In genomic region chr4:149574973-149575372, GRCh38 we compare ENCODE assay signal across 2 cellular contexts.
TF ChIP-seq lines count a peak whose summit lies in the region.

No MANE protein-coding gene starts in this region.

TF ChIP-seq in IMR-90, 13 proteins besides CTCF, POLR2A, EP300 and RAD21 (continued from another document):
- TF ChIP-seq BHLHE40 (IDR thresholded peaks at IDR 0.05; ENCODE audit: low read depth, low read length), result no peak
- no peak for TF ChIP-seq NFE2L2 (IDR thresholded peaks at IDR 0.05; ENCODE audit: low read depth, low read length)
- TF ChIP-seq MAZ (IDR thresholded peaks at IDR 0.05; ENCODE audit: borderline replicate concordance, low read depth, low read length), result no peak
- TF ChIP-seq MAFK (IDR thresholded peaks at IDR 0.05; ENCODE audit: low read depth, low read length), result no peak
- TF ChIP-seq RFX5 (IDR thresholded peaks at IDR 0.05; ENCODE audit: low read depth, low read length), result no peak

TF ChIP-seq in GM23338, 12 proteins besides CTCF, POLR2A, EP300 and RAD21:
- TF ChIP-seq CREB1 (CRISPR knock-in tag; IDR thresholded peaks at IDR 0.05; ENCODE audit: low read depth), result no peak
- no peak for TF ChIP-seq POLR2AphosphoS5 (IDR thresholded peaks at IDR 0.05; ENCODE audit: low read depth)
- TF ChIP-seq REST (IDR thresholded peaks at IDR 0.05; ENCODE audit: unreplicated experiment), result no peak
- no peak for TF ChIP-seq EZH2phosphoT487 (IDR thresholded peaks at IDR 0.05; ENCODE audit: unreplicated experiment)
- no peak for TF ChIP-seq NANOG (IDR thresholded peaks at IDR 0.05; ENCODE audit: borderline replicate concordance)
- no peak for TF ChIP-seq ZNF462 (CRISPR knock-in tag; IDR thresholded peaks at IDR 0.05)
- TF ChIP-seq JUNB (IDR thresholded peaks at IDR 0.05; ENCODE audit: unreplicated experiment), result no peak
